ENCODE assay signal across 24 cellular contexts in genomic region chr19:1889907-1890306, GRCh38.
"Had no signal": no experiment of that assay in that cellular context is flagged by ENCODE, and none has a peak within 500 bp of the region (broad histone marks: within the 10 kb centered on the region; RNA-seq: fewer than 3 reads in every experiment).

No MANE protein-coding gene starts in this region.

- H3K9me3 Mint-ChIP-seq: brain; natural killer cell treated with Interleukin-12 subunit alpha and Interleukin-12 subunit beta and Interleukin-15 and Interleukin-18, amount 100 ng/mL, for 72 hours; stimulated activated naive CD8-positive, alpha-beta T cell treated with anti-CD3 and anti-CD28 coated beads, Interleukin-15, amount 100 ng/mL, for 72 hours had no signal

- DNase-seq: activated CD4-positive, alpha-beta T cell treated with anti-CD3 and anti-CD28 coated beads, Interleukin-2, amount 50 U/mL, for 48 hours; activated CD4-positive, CD25-positive, alpha-beta regulatory T cell; activated effector memory CD4-positive, alpha-beta T cell treated with Interleukin-2 at 50 U/mL for 16 hours; activated T-cell treated with anti-CD3 and anti-CD28 coated beads, Interleukin-2, amount 50 U/mL, for 48 hours; central memory CD4-positive, alpha-beta T cell; colonic mucosa; erythroblast; foreskin melanocyte; glutamatergic neuron; hypothalamus; islet precursor cell; left colon; SK-N-SH; stimulated activated CD4-positive, alpha-beta T cell treated with anti-CD3 and anti-CD28 coated beads, Interleukin-12 subunit alpha, Interleukin-12 subunit beta, amount 100 ng/mL, for 4 hours; stimulated activated CD4-positive, alpha-beta T cell treated with anti-CD3 and anti-CD28 coated beads, Interleukin-2, amount 100 ng/mL, for 24 hours; stimulated activated naive CD8-positive, alpha-beta T cell treated with anti-CD3 and anti-CD28 coated beads, Interleukin-15, amount 100 ng/mL, for 72 hours; T-helper 9 cell; transverse colon had no signal

- H3K27ac Mint-ChIP-seq: activated naive CD8-positive, alpha-beta T cell; natural killer cell treated with Interleukin-12 subunit alpha and Interleukin-12 subunit beta and Interleukin-15 and Interleukin-18, amount 100 ng/mL, for 72 hours; progenitor cell of endocrine pancreas; stimulated activated naive CD8-positive, alpha-beta T cell treated with anti-CD3 and anti-CD28 coated beads, Interleukin-15, amount 100 ng/mL, for 72 hours had no signal

- H3K4me3 Mint-ChIP-seq: activated naive CD8-positive, alpha-beta T cell; natural killer cell treated with Interleukin-12 subunit alpha and Interleukin-12 subunit beta and Interleukin-15 and Interleukin-18, amount 100 ng/mL, for 72 hours; stimulated activated naive CD8-positive, alpha-beta T cell treated with anti-CD3 and anti-CD28 coated beads, Interleukin-15, amount 100 ng/mL, for 72 hours had no signal

- H3K27me3 ChIP-seq: colonic mucosa, suprapubic skin, transverse colon had no signal

- H3K27me3 Mint-ChIP-seq: activated naive CD8-positive, alpha-beta T cell; natural killer cell treated with Interleukin-12 subunit alpha and Interleukin-12 subunit beta and Interleukin-15 and Interleukin-18, amount 100 ng/mL, for 72 hours; progenitor cell of endocrine pancreas; stimulated activated naive CD8-positive, alpha-beta T cell treated with anti-CD3 and anti-CD28 coated beads, Interleukin-15, amount 100 ng/mL, for 72 hours had no signal

- H3K27ac ChIP-seq: colonic mucosa, suprapubic skin, transverse colon had no signal

- H3K36me3 Mint-ChIP-seq: activated naive CD8-positive, alpha-beta T cell; brain; natural killer cell treated with Interleukin-12 subunit alpha and Interleukin-12 subunit beta and Interleukin-15 and Interleukin-18, amount 100 ng/mL, for 72 hours had no signal

- H3K4me3 ChIP-seq: colonic mucosa, lung, suprapubic skin, transverse colon had no signal

- H3K4me1 ChIP-seq: colonic mucosa, suprapubic skin, transverse colon had no signal

- H3K36me3 ChIP-seq: colonic mucosa, suprapubic skin, transverse colon had no signal

- H3K9ac ChIP-seq: SK-N-SH had no signal

- H3K9me3 ChIP-seq: colonic mucosa, SK-N-SH, suprapubic skin, transverse colon had no signal

- H3K4me2 ChIP-seq: SK-N-SH had no signal
